Comparison of ENCODE assay signal across 9 cellular contexts in the genomic region with DNA sequence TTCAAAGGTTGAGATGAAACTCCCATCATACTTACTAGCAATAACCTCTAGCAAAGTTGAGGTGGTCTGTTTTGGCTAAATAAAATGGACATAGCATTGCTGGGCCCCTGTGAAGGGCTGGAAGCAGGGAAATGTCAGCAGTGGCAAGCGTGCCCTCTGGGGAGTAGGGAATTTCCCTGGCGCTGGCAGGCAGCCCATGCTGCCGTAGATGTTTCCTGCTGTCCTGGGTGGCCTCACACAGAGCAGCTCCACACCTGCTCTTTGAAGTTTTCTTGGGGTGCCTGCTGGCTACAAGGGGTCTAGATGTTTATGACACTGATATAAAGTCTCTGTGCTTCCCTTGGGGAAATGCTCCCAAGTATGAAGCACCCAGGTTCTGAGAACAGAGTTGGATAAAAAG. TPM values are rescaled to one million over a fixed set of nuclear protein-coding genes. Genes with fewer than 3 reads are reported as not detected.
DNase-seq lines count a peak whose midpoint lies in the region; ATAC-seq, FAIRE-seq and TF ChIP-seq lines count a peak whose summit lies in the region.
"Had no signal": no experiment of that assay in that cellular context is flagged by ENCODE, and none has a peak within 500 bp of the region (broad histone marks: within the 10 kb centered on the region; RNA-seq: fewer than 3 reads in every experiment).

No MANE protein-coding gene starts in this region.

- H3K4me1 ChIP-seq in OCI-LY3 (ENCODE audit: low read length) (peaks cover 22% of the 10 kb centered on the region), skeletal muscle satellite cell (ENCODE audit: control insufficient read depth, insufficient read depth, low read length) (peaks cover 64% of the 10 kb centered on the region)

- no peaks in the 10 kb centered on the region for H3K9me3 ChIP-seq in OCI-LY3 (ENCODE audit: insufficient read depth, low read length)
- no peaks in the 10 kb centered on the region for H3K9me3 ChIP-seq in skeletal muscle satellite cell (replicated peaks; ENCODE audit: low read length)

- H3K27ac ChIP-seq in OCI-LY3 (ENCODE audit: low read length), result no peak overlapping the region
- peak overlapping the region; percentile 42 to 43 for H3K27ac ChIP-seq in coronary artery

- H3K36me3 ChIP-seq in OCI-LY3 (replicated peaks; ENCODE audit: low read depth, low read length) (no peaks in the 10 kb centered on the region), skeletal muscle satellite cell (ENCODE audit: insufficient read depth, low read length) (no peaks in the 10 kb centered on the region)

- peaks cover 15% of the 10 kb centered on the region for H4K20me1 ChIP-seq in OCI-LY3 (ENCODE audit: insufficient read depth, low read length)

- no peak for FAIRE-seq in D721Med (lab: Jason Lieb, UNC)

- TF ChIP-seq CTCF in OCI-LY3 (IDR thresholded peaks at IDR 0.05; ENCODE audit: low read depth, low read length) (no peak), coronary artery (IDR thresholded peaks at IDR 0.05) (no peak), D721Med (IDR thresholded peaks at IDR 0.05; ENCODE audit: insufficient read depth, missing control alignments) (no peak)

- H3K27me3 ChIP-seq in OCI-LY3 (ENCODE audit: low read depth, low read length) (peaks cover 34% of the 10 kb centered on the region), skeletal muscle satellite cell (ENCODE audit: control insufficient read depth, insufficient read depth, low read length) (no peaks in the 10 kb centered on the region)

- no peak overlapping the region for H3K9ac ChIP-seq in OCI-LY3 (ENCODE audit: low read length)
- H3K9ac ChIP-seq in skeletal muscle satellite cell (ENCODE audit: low read depth, low read length), result no peak overlapping the region

- no peak for DNase-seq in activated CD4-positive, CD25-positive, alpha-beta regulatory T cell treated with anti-CD3 and anti-CD28 coated beads, Interleukin-2, amount 50 U/mL, for 72 hours
- no peak for DNase-seq in coronary artery (ENCODE audit: low spot score)
- DNase-seq in D721Med (ENCODE audit: insufficient read length, low spot score), result no peak
- no peak for DNase-seq in C1 segment of cervical spinal cord (lab: John Stamatoyannopoulos, UW)
- DNase-seq: NCI-H524 had no signal

- H2AFZ ChIP-seq in OCI-LY3 (ENCODE audit: low read depth, low read length), result no peak overlapping the region

- H3K4me3 ChIP-seq in OCI-LY3 (ENCODE audit: low read length) (no peak overlapping the region), coronary artery (peak overlapping the region; percentile 7), skeletal muscle satellite cell (ENCODE audit: low read length) (no peak overlapping the region)

- ATAC-seq in activated CD4-positive, CD25-positive, alpha-beta regulatory T cell treated with anti-CD3 and anti-CD28 coated beads, Interleukin-2, amount 50 U/mL, for 24 hours, result peak; percentile 56 to 58
- ATAC-seq in HG03521 (IDR thresholded peaks at IDR 0.05; ENCODE audit: unreplicated experiment), result no peak

- no peaks in the 10 kb centered on the region for H3K79me2 ChIP-seq in OCI-LY3 (ENCODE audit: low read length)

- H3K4me2 ChIP-seq in OCI-LY3 (ENCODE audit: low read length), result peak overlapping the region; percentile 41
- peak overlapping the region; percentile 11 for H3K4me2 ChIP-seq in skeletal muscle satellite cell (ENCODE audit: low read length)

RNA-seq across cellular contexts. Expression of a gene that starts 30.2 kb away (rescaled TPM):
- total RNA-seq in skeletal muscle satellite cell (2012; rRNA removed), result 2.5 and 7.4 TPM in 2 replicates
